Comparison of ENCODE assay signal across 8 cellular contexts in the genomic region with DNA sequence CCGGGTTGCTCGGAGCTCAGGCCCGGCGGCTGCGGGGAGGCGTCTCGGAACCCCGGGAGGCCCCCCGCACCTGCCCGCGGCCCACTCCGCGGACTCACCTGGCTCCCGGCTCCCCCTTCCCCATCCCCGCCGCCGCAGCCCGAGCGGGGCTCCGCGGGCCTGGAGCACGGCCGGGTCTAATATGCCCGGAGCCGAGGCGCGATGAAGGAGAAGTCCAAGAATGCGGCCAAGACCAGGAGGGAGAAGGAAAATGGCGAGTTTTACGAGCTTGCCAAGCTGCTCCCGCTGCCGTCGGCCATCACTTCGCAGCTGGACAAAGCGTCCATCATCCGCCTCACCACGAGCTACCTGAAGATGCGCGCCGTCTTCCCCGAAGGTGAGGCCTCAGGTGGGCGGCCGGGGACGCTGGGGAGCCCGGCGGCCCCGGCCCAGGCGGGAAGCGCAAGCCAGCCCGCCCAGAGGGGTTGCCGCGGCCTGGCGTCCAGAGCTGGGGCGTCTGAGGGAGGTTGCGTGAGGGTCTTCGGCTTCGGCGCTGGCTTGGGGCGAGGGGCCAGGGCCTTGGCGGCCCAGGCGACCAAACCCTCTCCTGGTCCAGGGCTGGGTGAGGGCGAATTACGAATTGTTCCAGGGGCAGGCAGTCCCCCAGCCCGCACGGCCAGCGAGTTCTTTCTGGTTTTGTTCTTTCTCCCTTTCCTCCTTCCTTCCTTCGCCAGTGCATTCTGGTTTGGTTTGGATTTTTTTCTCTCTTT.
A peak's percentile ranks its signal among the peaks of the same experiment; 100 is the strongest.
DNase-seq lines count a peak whose midpoint lies in the region; ATAC-seq and TF ChIP-seq lines count a peak whose summit lies in the region.

No MANE protein-coding gene starts in this region.

- H3K4me3 ChIP-seq in rectal smooth muscle tissue (ENCODE audit: low read length) = peak overlapping the region; percentile 30

- H3K4me3 Mint-ChIP-seq in effector memory CD8-positive, alpha-beta T cell = peak overlapping the region; percentile 55 to 60

- H3K4me1 ChIP-seq in rectal smooth muscle tissue (ENCODE audit: control insufficient read depth, insufficient read depth, low read length) = no peaks in the 10 kb centered on the region

- DNase-seq in GM10248 (ENCODE audit: extremely low spot score) (peak; percentile 22), NCI-H1105 treated with DMSO at 0.1 percent for 48 hours (lab: John Stamatoyannopoulos, UW) (peak; percentile 35), putamen (ENCODE audit: low spot score) (no peak)
- DNase-seq in effector memory CD8-positive, alpha-beta T cell = no peak
- no peak for DNase-seq in stimulated activated CD4-positive, alpha-beta T cell treated with anti-CD3 and anti-CD28 coated beads, Interleukin-4, amount 100 ng/mL, for 4 hours

- H3K9me3 Mint-ChIP-seq in effector memory CD8-positive, alpha-beta T cell = no peaks in the 10 kb centered on the region

- POLR2A ChIA-PET in GM10248 (lab: Yijun Ruan, JAX) = no interaction called here

- peaks cover 56 to 88% of the 10 kb centered on the region in 2 donors for H3K27me3 Mint-ChIP-seq in effector memory CD8-positive, alpha-beta T cell

- CTCF ChIA-PET in GM10248 (lab: Yijun Ruan, JAX) = no interaction called here

- peaks cover 7 to 8% of the 10 kb centered on the region in 2 donors for H3K4me1 Mint-ChIP-seq in effector memory CD8-positive, alpha-beta T cell (ENCODE audit: low read depth in 2 of 2)

- no peak overlapping the region for H3K9ac ChIP-seq in rectal smooth muscle tissue (ENCODE audit: low read length)

- H3K27ac ChIP-seq in rectal smooth muscle tissue (ENCODE audit: low read depth, low read length) = no peak overlapping the region

- peaks cover 86% of the 10 kb centered on the region for H3K27me3 ChIP-seq in rectal smooth muscle tissue (ENCODE audit: control insufficient read depth, insufficient read depth, low read length)

- peaks cover 3% of the 10 kb centered on the region for H3K36me3 Mint-ChIP-seq in effector memory CD8-positive, alpha-beta T cell (ENCODE audit: insufficient read depth)

- ATAC-seq in effector memory CD8-positive, alpha-beta T cell (replicated peaks) = no peak
- ATAC-seq in HG03097 (IDR thresholded peaks at IDR 0.05; ENCODE audit: low FRiP score, unreplicated experiment) = no peak
- ATAC-seq in GM21786 (IDR thresholded peaks at IDR 0.05; ENCODE audit: unreplicated experiment) = no peak

- no peak overlapping the region for H3K27ac Mint-ChIP-seq in effector memory CD8-positive, alpha-beta T cell

- no peaks in the 10 kb centered on the region for H3K36me3 ChIP-seq in rectal smooth muscle tissue (ENCODE audit: control insufficient read depth, insufficient read depth, low read length)

- no peak for TF ChIP-seq CTCF in GM10248 (IDR thresholded peaks at IDR 0.05; ENCODE audit: control extremely low read depth, extremely low read depth, low read depth, missing control alignments)

Comparison
In these comparisons a context has a peak if more than half of its experiments do, and no peak if none do; other contexts are left out.
1. DNase-seq: peak in GM10248 (single experiment) and NCI-H1105 treated with DMSO at 0.1 percent for 48 hours (single experiment); none in effector memory CD8-positive, alpha-beta T cell (0 of 3), stimulated activated CD4-positive, alpha-beta T cell treated with anti-CD3 and anti-CD28 coated beads, Interleukin-4, amount 100 ng/mL, for 4 hours (0 of 2) and putamen (single experiment).